18 cellular contexts compared by ENCODE assay signal in genomic region chr1:93340090-93340489, GRCh38. TPM values are rescaled to one million over a fixed set of nuclear protein-coding genes. Genes with fewer than 3 reads are reported as not detected.
A peak's percentile ranks its signal among the peaks of the same experiment; 100 is the strongest.
DNase-seq lines count a peak whose midpoint lies in the region; FAIRE-seq and TF ChIP-seq lines count a peak whose summit lies in the region.
"Had no signal": no experiment of that assay in that cellular context is flagged by ENCODE, and none has a peak within 500 bp of the region (broad histone marks: within the 10 kb centered on the region; RNA-seq: fewer than 3 reads in every experiment).

No MANE protein-coding gene starts in this region.

- no peak overlapping the region for H3K27ac Mint-ChIP-seq in astrocyte (ENCODE audit: unreplicated experiment)
- H3K27ac Mint-ChIP-seq: B cell; CD8-positive, alpha-beta T cell; H9 had no signal

- H3K36me3 Mint-ChIP-seq in astrocyte (ENCODE audit: low read depth, unreplicated experiment), result no peaks in the 10 kb centered on the region

- H3K27ac ChIP-seq in HUES48 (ENCODE audit: low read depth, low read length) (no peak overlapping the region), astrocyte (ENCODE audit: low read depth, low read length) (no peak overlapping the region), adrenal gland (no peak overlapping the region)
- H3K27ac ChIP-seq: BLaER1, C4-2B had no signal

- no peak overlapping the region for H3K4me3 ChIP-seq in HUES48 (ENCODE audit: low read depth, low read length)
- H3K4me3 ChIP-seq in astrocyte (ENCODE audit: insufficient read depth, low read depth, low read length), result no peak overlapping the region
- H3K4me3 ChIP-seq in adrenal gland, result no peak overlapping the region
- H3K4me3 ChIP-seq: BLaER1, GM23248 had no signal

- H2AFZ ChIP-seq in astrocyte (ENCODE audit: low read depth, low read length), result no peak overlapping the region
- H2AFZ ChIP-seq: GM23248 had no signal

- intact Hi-C loops in adrenal gland (cut with DNase I), result no loop called here

- H3K9me3 Mint-ChIP-seq in astrocyte (ENCODE audit: unreplicated experiment), result no peaks in the 10 kb centered on the region
- H3K9me3 Mint-ChIP-seq: CD4-positive, CD25-positive, alpha-beta regulatory T cell; CD8-positive, alpha-beta T cell; H9 had no signal

- H3K9me3 ChIP-seq in HUES48 (ENCODE audit: control insufficient read depth, insufficient read depth, low read length) (no peaks in the 10 kb centered on the region), astrocyte (ENCODE audit: insufficient read depth, low read depth, low read length) (no peaks in the 10 kb centered on the region), adrenal gland (replicated peaks in 1 of 3) (no peaks in the 10 kb centered on the region)
- H3K9me3 ChIP-seq: BLaER1, Caco-2 had no signal

- no peaks in the 10 kb centered on the region for H3K27me3 Mint-ChIP-seq in astrocyte (ENCODE audit: low read depth, unreplicated experiment)
- H3K27me3 Mint-ChIP-seq: B cell; CD4-positive, CD25-positive, alpha-beta regulatory T cell had no signal

- peaks cover 20% of the 10 kb centered on the region for H3K4me1 Mint-ChIP-seq in astrocyte (ENCODE audit: low read depth, unreplicated experiment)

- H4K20me1 ChIP-seq in astrocyte (ENCODE audit: insufficient read depth, low read length), result no peaks in the 10 kb centered on the region
- H4K20me1 ChIP-seq: BLaER1 had no signal

- no peaks in the 10 kb centered on the region for H3K27me3 ChIP-seq in HUES48 (ENCODE audit: control insufficient read depth, insufficient read depth, low read length)
- H3K27me3 ChIP-seq in astrocyte (ENCODE audit: insufficient read depth, low read length), result no peaks in the 10 kb centered on the region
- no peaks in the 10 kb centered on the region for H3K27me3 ChIP-seq in adrenal gland
- H3K27me3 ChIP-seq: BLaER1 had no signal

- TF ChIP-seq POLR2A in adrenal gland (IDR thresholded peaks at IDR 0.05), result no peak

- peaks cover 3% of the 10 kb centered on the region; the same call in 1 of the 2 replicates for H3K36me3 ChIP-seq in HUES48 (ENCODE audit: control insufficient read depth, insufficient read depth, low read length)
- H3K36me3 ChIP-seq in astrocyte (ENCODE audit: insufficient read depth, low read length), result no peaks in the 10 kb centered on the region
- H3K36me3 ChIP-seq in adrenal gland (replicated peaks in 1 of 2), result peaks cover 0 to 5% of the 10 kb centered on the region in 2 donors

- H3K4me1 ChIP-seq in HUES48 (ENCODE audit: control insufficient read depth, insufficient read depth, low read length), result peaks cover 17% of the 10 kb centered on the region
- H3K4me1 ChIP-seq in astrocyte (ENCODE audit: insufficient read depth, low read length), result peaks cover 14% of the 10 kb centered on the region
- H3K4me1 ChIP-seq in adrenal gland (replicated peaks in 1 of 2), result peaks cover 0 to 8% of the 10 kb centered on the region in 2 donors
- H3K4me1 ChIP-seq: Caco-2 had no signal

- no peak overlapping the region for H3K4me2 ChIP-seq in astrocyte (ENCODE audit: low read length)

- peaks cover 6% of the 10 kb centered on the region for H3K79me2 ChIP-seq in astrocyte (ENCODE audit: insufficient read depth, low read length)

- H3K9ac ChIP-seq in HUES48 (ENCODE audit: low read depth, low read length) (peak overlapping the region; percentile 18; the same call in 1 of the 2 replicates), astrocyte (ENCODE audit: low read length) (no peak overlapping the region)
- H3K9ac ChIP-seq: BLaER1, GM23248 had no signal

- DNase-seq in astrocyte (ENCODE audit: low read depth), result peak; percentile 23
- peak; percentile 35 for DNase-seq in kidney glomerular epithelial cell (lab: John Stamatoyannopoulos, UW)
- DNase-seq in adrenal gland, result no peak
- no peak for DNase-seq in NAMALWA (ENCODE audit: low spot score)
- DNase-seq in NK-92 (lab: John Stamatoyannopoulos, UW; ENCODE audit: unreplicated experiment), result no peak
- DNase-seq: Caco-2; CD4-positive, CD25-positive, alpha-beta regulatory T cell; CD8-positive, alpha-beta T cell; DMS153; DND-41; GM23248; H9 had no signal

- H3K4me3 Mint-ChIP-seq in astrocyte (ENCODE audit: unreplicated experiment), result no peak overlapping the region
- H3K4me3 Mint-ChIP-seq: B cell; CD4-positive, CD25-positive, alpha-beta regulatory T cell; CD8-positive, alpha-beta T cell; H9 had no signal

- FAIRE-seq in astrocyte (lab: Jason Lieb, UNC), result no peak
- FAIRE-seq: GM12892, GM19239 had no signal

- TF ChIP-seq CTCF in astrocyte (IDR thresholded peaks at IDR 0.05; ENCODE audit: insufficient read depth, low read depth, low read length) (no peak), adrenal gland (IDR thresholded peaks at IDR 0.05) (no peak)

RNA-seq across cellular contexts. Expression of gene DR1, which starts 5.6 kb away (rescaled TPM):
- 76.9 and 77.1 TPM in 2 replicates for total RNA-seq in astrocyte
- 10 to 100 TPM; 17.0 to 72.0 (median 39.4) TPM for total RNA-seq in adrenal gland
- polyA plus RNA-seq in adrenal gland, result 10 to 100 TPM in 1 of 3 donors, 1 to 10 TPM in 2; 3.9 to 31.3 (median 8.0) TPM

Comparison
In these comparisons a context has a peak if more than half of its experiments do, and no peak if none do; other contexts are left out.
1. DNase-seq: peak in astrocyte (single experiment) and kidney glomerular epithelial cell (single experiment); none in adrenal gland (0 of 7), NAMALWA (single experiment) and NK-92 (single experiment).